ENCODE assay signal across 11 cellular contexts in genomic region chr4:147518086-147518485, GRCh38. TPM values are rescaled to one million over a fixed set of nuclear protein-coding genes. Genes with fewer than 3 reads are reported as not detected.
DNase-seq lines count a peak whose midpoint lies in the region; ATAC-seq, FAIRE-seq and TF ChIP-seq lines count a peak whose summit lies in the region.
"Had no signal": no experiment of that assay in that cellular context is flagged by ENCODE, and none has a peak within 500 bp of the region (broad histone marks: within the 10 kb centered on the region; RNA-seq: fewer than 3 reads in every experiment).

No MANE protein-coding gene starts in this region.

- FAIRE-seq in urothelium cell line (lab: Jason Lieb, UNC) = no peak

- H4K20me1 ChIP-seq in mammary epithelial cell (ENCODE audit: insufficient read depth, low read length) = no peaks in the 10 kb centered on the region

- 97% methylated on average over 2 of the region's 2 CpGs for WGBS in mammary epithelial cell (ENCODE audit: low coverage, missing lambda C conversion rate)

- dilution Hi-C loops in mammary epithelial cell (cut with HindIII; ENCODE audit: low sequenced_read_pairs) = no loop called here

- no peak overlapping the region for H3K9ac ChIP-seq in mammary epithelial cell (ENCODE audit: insufficient read depth, low read length)

- H3K27ac ChIP-seq in mammary epithelial cell (ENCODE audit: insufficient read depth, low read depth, low read length) (no peak overlapping the region), breast epithelium (no peak overlapping the region)
- H3K27ac ChIP-seq: C4-2B had no signal

- no peak for TF ChIP-seq CTCF in mammary epithelial cell (conservative IDR thresholded peaks at IDR 0.05 in 1 of 2, IDR thresholded peaks at IDR 0.05 in 1 of 2; ENCODE audit: extremely low read depth in 1 of 2, insufficient read depth in 1 of 2, low read depth in 1 of 2, low read length in 2 of 2)
- TF ChIP-seq CTCF in breast epithelium (IDR thresholded peaks at IDR 0.05) = no peak
- no peak for TF ChIP-seq CTCF in fibroblast of the aortic adventitia (IDR thresholded peaks at IDR 0.05; ENCODE audit: insufficient read depth, low read length)
- no peak for TF ChIP-seq CTCF in GM10266 (IDR thresholded peaks at IDR 0.05; ENCODE audit: control insufficient read depth, insufficient read depth, low read depth, missing control alignments)

- no peaks in the 10 kb centered on the region for H3K36me3 ChIP-seq in mammary epithelial cell (ENCODE audit: insufficient read depth, low read length)
- no peaks in the 10 kb centered on the region for H3K36me3 ChIP-seq in breast epithelium

- CTCF ChIA-PET in mammary epithelial cell (lab: Charles Lee; ENCODE audit: low non-redundant PET) = interaction anchor here (0.6 to 1.4 kb wide), 5 partner anchors 72 to 357 kb away, joined by 3 to 14 read pairs (median 4); no protein-coding TSS in a partner anchor

- DNase-seq in mammary epithelial cell = peak; percentile 47
- DNase-seq in breast epithelium (ENCODE audit: low spot score in 2 of 2) = no peak
- peak; percentile 38 for DNase-seq in amniotic epithelial cell (ENCODE audit: low read depth)
- DNase-seq in fibroblast of the aortic adventitia (ENCODE audit: low read depth) = peak; percentile 9
- DNase-seq in sciatic nerve (ENCODE audit: low spot score) = no peak
- no peak for DNase-seq in cortex of kidney (lab: John Stamatoyannopoulos, UW)
- no peak for DNase-seq in GM10266 (ENCODE audit: extremely low spot score)
- DNase-seq in urothelium cell line (ENCODE audit: low spot score) = no peak
- DNase-seq: 8988T, NCI-H187 treated with DMSO at 0.1 percent for 48 hours had no signal

- H3K27me3 ChIP-seq in mammary epithelial cell (ENCODE audit: insufficient read depth, low read length) (no peaks in the 10 kb centered on the region), breast epithelium (no peaks in the 10 kb centered on the region)

- H3K9me3 ChIP-seq in mammary epithelial cell (replicated peaks; ENCODE audit: insufficient read depth, low read length) (no peaks in the 10 kb centered on the region), breast epithelium (no peaks in the 10 kb centered on the region)

- peaks cover 5% of the 10 kb centered on the region for H3K4me1 ChIP-seq in mammary epithelial cell (ENCODE audit: insufficient read depth, low read length)
- no peaks in the 10 kb centered on the region for H3K4me1 ChIP-seq in breast epithelium

- H2AFZ ChIP-seq in mammary epithelial cell (ENCODE audit: low read depth, low read length) = no peak overlapping the region

- no peak overlapping the region for H3K4me2 ChIP-seq in mammary epithelial cell (ENCODE audit: insufficient read depth, low read depth, low read length)

- H3K4me3 ChIP-seq in mammary epithelial cell (replicated peaks in 1 of 3; ENCODE audit: insufficient read depth in 1 of 3, low read depth in 2 of 3, low read length in 3 of 3) (no peak overlapping the region), breast epithelium (no peak overlapping the region), fibroblast of the aortic adventitia (ENCODE audit: low read depth, low read length) (no peak overlapping the region)

- no peaks in the 10 kb centered on the region for H3K79me2 ChIP-seq in mammary epithelial cell (ENCODE audit: insufficient read depth, low read length)

- no peak for TF ChIP-seq POLR2A in breast epithelium (IDR thresholded peaks at IDR 0.05)

- no peak for ATAC-seq in sciatic nerve

- BruUV-seq in mammary epithelial cell (replicated peaks; lab: Mats Ljungman, UMichigan) = no TSS peak

- in situ Hi-C loops in mammary epithelial cell (cut with MboI; ENCODE audit: low sequenced_read_pairs in 2 of 2) = no loop called here

- intact Hi-C loops in mammary epithelial cell (cut with micrococcal nuclease) = loop anchor here (1.0 to 10.0 kb wide), 4 partner anchors 72 to 499 kb away; no protein-coding TSS in a partner anchor
- intact Hi-C loops in breast epithelium (cut with DNase I; ENCODE audit: low total_unique reads) = no loop called here
- intact Hi-C loops in sciatic nerve (cut with DNase I) = no loop called here

RNA-seq across cellular contexts. Expression of gene EDNRA, which starts 37.2 kb away (rescaled TPM):
- total RNA-seq in mammary epithelial cell = 10 to 100 TPM; 19.2 to 35.4 TPM
- 14.1 TPM for polyA plus RNA-seq in mammary epithelial cell
- polyA minus RNA-seq in mammary epithelial cell = 49.6 TPM
- 10 to 100 TPM in 1 of 3 donors, 1 to 10 TPM in 2; 2.6 to 11.1 (median 5.2) TPM for total RNA-seq in breast epithelium
- 10.8 and 37.6 TPM in 2 replicates for total RNA-seq in fibroblast of the aortic adventitia (ENCODE audit: low replicate concordance)
- total RNA-seq in sciatic nerve = 22.8 TPM

Comparison
In these comparisons a context has a peak if more than half of its experiments do, and no peak if none do; other contexts are left out.
1. DNase-seq: peak in mammary epithelial cell (single experiment), amniotic epithelial cell (single experiment) and fibroblast of the aortic adventitia (single experiment); none in breast epithelium (0 of 2), sciatic nerve (single experiment), cortex of kidney (single experiment), GM10266 (single experiment) and urothelium cell line (single experiment).